Comparison of ENCODE assay signal across 12 cellular contexts in genomic region chr9:16321461-16322119, GRCh38.
DNase-seq lines count a peak whose midpoint lies in the region; ATAC-seq, FAIRE-seq and TF ChIP-seq lines count a peak whose summit lies in the region.
"Had no signal": no experiment of that assay in that cellular context is flagged by ENCODE, and none has a peak within 500 bp of the region (broad histone marks: within the 10 kb centered on the region; RNA-seq: fewer than 3 reads in every experiment).

No MANE protein-coding gene starts in this region.

- no peak overlapping the region for H3K4me3 ChIP-seq in left ventricle myocardium inferior
- no peak overlapping the region for H3K4me3 ChIP-seq in astrocyte (ENCODE audit: insufficient read depth, low read depth, low read length)
- no peak overlapping the region for H3K4me3 ChIP-seq in upper lobe of left lung

- ATAC-seq in Right ventricle myocardium inferior (peak; percentile 39), upper lobe of left lung (ENCODE audit: low FRiP score in 2 of 2) (peak in 1 of 2 donors; percentile 59)

- DNase-seq in Right ventricle myocardium inferior (ENCODE audit: missing footprints): peak; percentile 56
- DNase-seq in left ventricle myocardium inferior: no peak
- DNase-seq in astrocyte (ENCODE audit: low read depth): peak; percentile 72
- peak; percentile 67 for DNase-seq in iris pigment epithelial cell (ENCODE audit: low read depth)
- peak; percentile 33 to 37 for DNase-seq in upper lobe of left lung
- DNase-seq in NCI-H774 (lab: John Stamatoyannopoulos, UW): no peak
- DNase-seq in mesenteric fat pad (ENCODE audit: low spot score): no peak
- no peak for DNase-seq in stimulated activated CD4-positive, alpha-beta T cell treated with anti-CD3 and anti-CD28 coated beads, Interleukin-2, amount 100 ng/mL, for 48 hours
- DNase-seq: activated CD4-positive, alpha-beta T cell treated with anti-CD3 and anti-CD28 coated beads, Interleukin-2, amount 50 U/mL, for 1 hour; AML-193 had no signal

- H3K36me3 ChIP-seq in left ventricle myocardium inferior (no peaks in the 10 kb centered on the region), astrocyte (ENCODE audit: insufficient read depth, low read length) (no peaks in the 10 kb centered on the region), upper lobe of left lung (no peaks in the 10 kb centered on the region)

- H3K9me3 ChIP-seq in left ventricle myocardium inferior (replicated peaks) (peaks cover 8% of the 10 kb centered on the region), astrocyte (ENCODE audit: insufficient read depth, low read depth, low read length) (no peaks in the 10 kb centered on the region), upper lobe of left lung (no peaks in the 10 kb centered on the region)

- no peaks in the 10 kb centered on the region for H3K79me2 ChIP-seq in astrocyte (ENCODE audit: insufficient read depth, low read length)

- no peak overlapping the region for H3K4me2 ChIP-seq in astrocyte (ENCODE audit: low read length)

- H3K27me3 Mint-ChIP-seq in astrocyte (ENCODE audit: low read depth, unreplicated experiment): peaks cover 5% of the 10 kb centered on the region
- H3K27me3 Mint-ChIP-seq: activated naive CD8-positive, alpha-beta T cell; memory B cell had no signal

- no peaks in the 10 kb centered on the region for H3K9me3 Mint-ChIP-seq in astrocyte (ENCODE audit: unreplicated experiment)
- H3K9me3 Mint-ChIP-seq: memory B cell had no signal

- peaks cover 8% of the 10 kb centered on the region for H3K4me1 Mint-ChIP-seq in astrocyte (ENCODE audit: low read depth, unreplicated experiment)
- H3K4me1 Mint-ChIP-seq: memory B cell had no signal

- H3K4me3 Mint-ChIP-seq in astrocyte (ENCODE audit: unreplicated experiment): no peak overlapping the region
- H3K4me3 Mint-ChIP-seq: activated naive CD8-positive, alpha-beta T cell; memory B cell had no signal

- H3K27ac Mint-ChIP-seq in astrocyte (ENCODE audit: unreplicated experiment): no peak overlapping the region
- H3K27ac Mint-ChIP-seq: activated naive CD8-positive, alpha-beta T cell; memory B cell had no signal

- 70 to 80% methylated on average over 6 to 7 of the region's 7 CpGs for WGBS in upper lobe of left lung, 2 donors

- H3K36me3 Mint-ChIP-seq in astrocyte (ENCODE audit: low read depth, unreplicated experiment): peaks cover 2% of the 10 kb centered on the region
- H3K36me3 Mint-ChIP-seq: activated naive CD8-positive, alpha-beta T cell; memory B cell had no signal

- H3K27ac ChIP-seq in left ventricle myocardium inferior (replicated peaks) (no peak overlapping the region), astrocyte (ENCODE audit: low read depth, low read length) (no peak overlapping the region), upper lobe of left lung (no peak overlapping the region)

- H3K4me1 ChIP-seq in left ventricle myocardium inferior (no peaks in the 10 kb centered on the region), astrocyte (ENCODE audit: insufficient read depth, low read length) (peaks cover 5% of the 10 kb centered on the region), upper lobe of left lung (peaks cover 0 to 7% (median 5%) of the 10 kb centered on the region in 4 donors)

- no peak overlapping the region for H3K9ac ChIP-seq in astrocyte (ENCODE audit: low read length)

- TF ChIP-seq POLR2A in upper lobe of left lung (IDR thresholded peaks at IDR 0.05): no peak

- H2AFZ ChIP-seq in astrocyte (ENCODE audit: low read depth, low read length): peak overlapping the region; percentile 47

- intact Hi-C loops in Right ventricle myocardium inferior (cut with DNase I) (no loop called here), left ventricle myocardium inferior (cut with micrococcal nuclease) (no loop called here)

- H3K27me3 ChIP-seq in left ventricle myocardium inferior (ENCODE audit: low read depth) (peaks cover 6% of the 10 kb centered on the region), astrocyte (ENCODE audit: insufficient read depth, low read length) (no peaks in the 10 kb centered on the region), upper lobe of left lung (no peaks in the 10 kb centered on the region)

- H4K20me1 ChIP-seq in astrocyte (ENCODE audit: insufficient read depth, low read length): no peaks in the 10 kb centered on the region

- no peak for TF ChIP-seq EP300 in upper lobe of left lung (IDR thresholded peaks at IDR 0.05)

- no peak for TF ChIP-seq CTCF in left ventricle myocardium inferior (IDR thresholded peaks at IDR 0.05; ENCODE audit: borderline replicate concordance)
- TF ChIP-seq CTCF in astrocyte (IDR thresholded peaks at IDR 0.05; ENCODE audit: insufficient read depth, low read depth, low read length): no peak
- TF ChIP-seq CTCF in upper lobe of left lung (IDR thresholded peaks at IDR 0.05): no peak

- no peak for FAIRE-seq in astrocyte (lab: Jason Lieb, UNC)

Comparison
In these comparisons a context has a peak if more than half of its experiments do, and no peak if none do; other contexts are left out.
1. DNase-seq: peak in Right ventricle myocardium inferior (single experiment), astrocyte (single experiment), iris pigment epithelial cell (single experiment) and upper lobe of left lung (2 of 2); none in left ventricle myocardium inferior (single experiment), NCI-H774 (single experiment), mesenteric fat pad (single experiment) and stimulated activated CD4-positive, alpha-beta T cell treated with anti-CD3 and anti-CD28 coated beads, Interleukin-2, amount 100 ng/mL, for 48 hours (0 of 2).